In the genomic region with DNA sequence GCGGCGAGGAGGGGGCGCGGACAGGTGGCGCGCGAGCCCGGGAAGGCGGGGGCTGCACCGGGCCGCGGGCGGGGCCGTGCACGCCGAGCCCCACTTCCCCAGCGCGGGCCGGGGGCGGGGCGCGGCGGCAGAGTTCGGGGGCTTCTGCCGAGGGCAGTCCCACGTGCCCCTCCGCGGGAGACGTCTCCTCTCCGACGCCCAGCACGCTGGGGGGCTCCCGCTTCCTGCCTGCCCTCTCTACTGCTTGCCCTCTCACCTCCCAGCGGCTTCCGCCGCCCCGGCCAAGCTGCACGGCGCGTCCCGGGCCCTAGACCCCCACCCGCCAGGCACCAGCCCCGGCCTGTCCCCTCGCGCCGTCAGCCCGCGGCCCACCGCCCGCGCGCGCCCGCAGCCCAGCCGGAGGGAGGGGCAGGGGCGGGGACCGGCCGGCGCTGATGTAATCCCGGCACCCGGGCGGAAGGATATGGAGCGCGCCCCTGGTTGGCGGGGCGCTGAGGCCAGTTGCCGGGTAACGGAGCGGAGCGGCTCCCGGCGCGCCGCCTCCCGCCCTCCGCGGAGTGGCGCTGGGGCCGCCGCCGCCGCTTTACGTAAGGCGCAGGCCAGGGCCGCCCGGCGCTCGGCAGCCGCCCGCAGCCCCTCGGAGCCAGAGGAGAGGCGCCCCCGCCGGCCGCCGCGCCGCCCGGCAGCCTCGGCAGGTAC, we compare ENCODE assay signal across 8 cellular contexts. TPM values are rescaled to one million over a fixed set of nuclear protein-coding genes. Genes with fewer than 3 reads are reported as not detected.
DNase-seq lines count a peak whose midpoint lies in the region; ATAC-seq and TF ChIP-seq lines count a peak whose summit lies in the region.

A gene with protein sequence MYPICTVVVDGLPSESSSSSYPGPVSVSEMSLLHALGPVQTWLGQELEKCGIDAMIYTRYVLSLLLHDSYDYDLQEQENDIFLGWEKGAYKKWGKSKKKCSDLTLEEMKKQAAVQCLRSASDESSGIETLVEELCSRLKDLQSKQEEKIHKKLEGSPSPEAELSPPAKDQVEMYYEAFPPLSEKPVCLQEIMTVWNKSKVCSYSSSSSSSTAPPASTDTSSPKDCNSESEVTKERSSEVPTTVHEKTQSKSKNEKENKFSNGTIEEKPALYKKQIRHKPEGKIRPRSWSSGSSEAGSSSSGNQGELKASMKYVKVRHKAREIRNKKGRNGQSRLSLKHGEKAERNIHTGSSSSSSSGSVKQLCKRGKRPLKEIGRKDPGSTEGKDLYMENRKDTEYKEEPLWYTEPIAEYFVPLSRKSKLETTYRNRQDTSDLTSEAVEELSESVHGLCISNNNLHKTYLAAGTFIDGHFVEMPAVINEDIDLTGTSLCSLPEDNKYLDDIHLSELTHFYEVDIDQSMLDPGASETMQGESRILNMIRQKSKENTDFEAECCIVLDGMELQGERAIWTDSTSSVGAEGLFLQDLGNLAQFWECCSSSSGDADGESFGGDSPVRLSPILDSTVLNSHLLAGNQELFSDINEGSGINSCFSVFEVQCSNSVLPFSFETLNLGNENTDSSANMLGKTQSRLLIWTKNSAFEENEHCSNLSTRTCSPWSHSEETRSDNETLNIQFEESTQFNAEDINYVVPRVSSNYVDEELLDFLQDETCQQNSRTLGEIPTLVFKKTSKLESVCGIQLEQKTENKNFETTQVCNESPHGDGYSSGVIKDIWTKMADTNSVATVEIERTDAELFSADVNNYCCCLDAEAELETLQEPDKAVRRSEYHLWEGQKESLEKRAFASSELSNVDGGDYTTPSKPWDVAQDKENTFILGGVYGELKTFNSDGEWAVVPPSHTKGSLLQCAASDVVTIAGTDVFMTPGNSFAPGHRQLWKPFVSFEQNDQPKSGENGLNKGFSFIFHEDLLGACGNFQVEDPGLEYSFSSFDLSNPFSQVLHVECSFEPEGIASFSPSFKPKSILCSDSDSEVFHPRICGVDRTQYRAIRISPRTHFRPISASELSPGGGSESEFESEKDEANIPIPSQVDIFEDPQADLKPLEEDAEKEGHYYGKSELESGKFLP (N-terminal part only) (plus strand): TSS at position 581 of the 699 bp plus-strand sequence. CDS start 41,727 bp downstream, outside the sequence.

- H3K4me1 Mint-ChIP-seq in GM23338, result peaks cover 44% of the 10 kb centered on the region
- peaks cover 19% of the 10 kb centered on the region for H3K4me1 Mint-ChIP-seq in activated T-helper 17 cell treated with anti-CD3 and anti-CD28 coated beads, Interleukin-2, amount 50 U/mL, for 72 hours
- H3K4me1 Mint-ChIP-seq in natural killer cell treated with Interleukin-12 subunit alpha and Interleukin-12 subunit beta and Interleukin-15 and Interleukin-18, amount 100 ng/mL, for 72 hours (ENCODE audit: low read depth in 2 of 2), result peaks cover 31 to 42% of the 10 kb centered on the region in 2 donors

- H3K36me3 Mint-ChIP-seq in GM23338 (ENCODE audit: low read depth), result no peaks in the 10 kb centered on the region; the same call in 2 of the 3 replicates
- peaks cover 2% of the 10 kb centered on the region for H3K36me3 Mint-ChIP-seq in activated T-helper 17 cell treated with anti-CD3 and anti-CD28 coated beads, Interleukin-2, amount 50 U/mL, for 72 hours (ENCODE audit: low read depth)
- H3K36me3 Mint-ChIP-seq in natural killer cell treated with Interleukin-12 subunit alpha and Interleukin-12 subunit beta and Interleukin-15 and Interleukin-18, amount 100 ng/mL, for 72 hours, result no peaks in the 10 kb centered on the region

- H3K4me1 ChIP-seq in GM23338 (ENCODE audit: insufficient read depth), result peaks cover 32% of the 10 kb centered on the region

- H3K79me2 ChIP-seq in GM23338 (replicated peaks; ENCODE audit: insufficient read depth), result peaks cover 36% of the 10 kb centered on the region

- H3K27ac Mint-ChIP-seq in GM23338, result no peak within 1 kb of the TSS
- peak within 1 kb of the TSS; percentile 81 for H3K27ac Mint-ChIP-seq in activated T-helper 17 cell treated with anti-CD3 and anti-CD28 coated beads, Interleukin-2, amount 50 U/mL, for 72 hours
- peak within 1 kb of the TSS; percentile 1 to 55 for H3K27ac Mint-ChIP-seq in natural killer cell treated with Interleukin-12 subunit alpha and Interleukin-12 subunit beta and Interleukin-15 and Interleukin-18, amount 100 ng/mL, for 72 hours

- ATAC-seq in GM23338, result peak; percentile 53
- peak; percentile 81 for ATAC-seq in activated T-helper 17 cell treated with anti-CD3 and anti-CD28 coated beads, Interleukin-2, amount 50 U/mL, for 72 hours (replicated peaks)
- peak; percentile 89 to 91 for ATAC-seq in natural killer cell treated with Interleukin-12 subunit alpha and Interleukin-12 subunit beta and Interleukin-15 and Interleukin-18, amount 100 ng/mL, for 72 hours

- peaks cover 6% of the 10 kb centered on the region; the same call in 1 of the 2 replicates for H3K27me3 ChIP-seq in GM23338 (ENCODE audit: insufficient read depth)

- TF ChIP-seq CTCF in GM23338 (conservative IDR thresholded peaks at IDR 0.05; ENCODE audit: low read depth in 2 of 2) (no peak), LNCaP clone FGC (IDR thresholded peaks at IDR 0.05; ENCODE audit: control insufficient read depth, extremely low read depth, insufficient read depth) (0 out of 2 replicates have a peak, but pooled peaks have one; percentile 6), RWPE1 (conservative IDR thresholded peaks at IDR 0.05; ENCODE audit: low read depth) (no peak)

- H3F3A ChIP-seq in GM23338 (replicated peaks; ENCODE audit: low read depth), result peaks cover 21% of the 10 kb centered on the region

- H3K27ac ChIP-seq in GM23338 (ENCODE audit: low read depth) (peak within 1 kb of the TSS; percentile 95), RWPE1 (peak within 1 kb of the TSS; percentile 91)

- POLR2A ChIA-PET in RWPE1 (lab: Yijun Ruan, JAX; ENCODE audit: low non-redundant PET), result no interaction called here

- H3K4me2 ChIP-seq in GM23338, result peak within 1 kb of the TSS; percentile 99

- H3K27me3 Mint-ChIP-seq in GM23338 (ENCODE audit: insufficient read depth, low read depth, poor library complexity), result no peaks in the 10 kb centered on the region
- H3K27me3 Mint-ChIP-seq in activated T-helper 17 cell treated with anti-CD3 and anti-CD28 coated beads, Interleukin-2, amount 50 U/mL, for 72 hours, result no peaks in the 10 kb centered on the region
- H3K27me3 Mint-ChIP-seq in natural killer cell treated with Interleukin-12 subunit alpha and Interleukin-12 subunit beta and Interleukin-15 and Interleukin-18, amount 100 ng/mL, for 72 hours, result no peaks in the 10 kb centered on the region

- H2AFZ ChIP-seq in GM23338, result peak within 1 kb of the TSS; percentile 81

- CTCF ChIA-PET in RWPE1 (lab: Yijun Ruan, JAX), result no interaction called here

- no peaks in the 10 kb centered on the region for H3K9me3 Mint-ChIP-seq in GM23338
- H3K9me3 Mint-ChIP-seq in activated T-helper 17 cell treated with anti-CD3 and anti-CD28 coated beads, Interleukin-2, amount 50 U/mL, for 72 hours, result no peaks in the 10 kb centered on the region
- H3K9me3 Mint-ChIP-seq in natural killer cell treated with Interleukin-12 subunit alpha and Interleukin-12 subunit beta and Interleukin-15 and Interleukin-18, amount 100 ng/mL, for 72 hours, result no peaks in the 10 kb centered on the region

- DNase-seq in Daoy (ENCODE audit: low read depth) (peak; percentile 94), GM23338 (ENCODE audit: low spot score) (peak; percentile 95), LNCaP clone FGC (ENCODE audit: low read depth) (peak; percentile 73), RWPE1 (ENCODE audit: low spot score) (peak; percentile 89), fibroblast of peridontal ligament (ENCODE audit: extremely low read depth) (peak; percentile 89)
- DNase-seq in natural killer cell treated with Interleukin-12 subunit alpha and Interleukin-12 subunit beta and Interleukin-15 and Interleukin-18, amount 100 ng/mL, for 72 hours (ENCODE audit: low spot score), result peak; percentile 94
- peak; percentile 88 for DNase-seq in stimulated activated naive CD4-positive, alpha-beta T cell treated with Interleukin-2 at 50 U/mL for 16 hours (lab: John Stamatoyannopoulos, UW)

- peaks cover 36% of the 10 kb centered on the region for H4K20me1 ChIP-seq in GM23338 (replicated peaks; ENCODE audit: insufficient read depth)

- H3K4me3 ChIP-seq in GM23338 (peak within 1 kb of the TSS; percentile 90), LNCaP clone FGC (ENCODE audit: low read depth, low read length) (peak within 1 kb of the TSS; percentile 91)

- peak within 1 kb of the TSS; percentile 86 for H3K4me3 Mint-ChIP-seq in GM23338
- H3K4me3 Mint-ChIP-seq in activated T-helper 17 cell treated with anti-CD3 and anti-CD28 coated beads, Interleukin-2, amount 50 U/mL, for 72 hours, result peak within 1 kb of the TSS; percentile 84
- H3K4me3 Mint-ChIP-seq in natural killer cell treated with Interleukin-12 subunit alpha and Interleukin-12 subunit beta and Interleukin-15 and Interleukin-18, amount 100 ng/mL, for 72 hours, result peak within 1 kb of the TSS; percentile 88

- no peaks in the 10 kb centered on the region for H3K9me2 ChIP-seq in GM23338 (ENCODE audit: insufficient read depth)

- no peaks in the 10 kb centered on the region for H3K36me3 ChIP-seq in GM23338 (ENCODE audit: insufficient read depth)

RNA-seq across cellular contexts. Expression of the gene that starts here (rescaled TPM):
- total RNA-seq in Daoy (2014; rRNA removed; shearing (Covaris generic)), result 9.0 TPM in 2 replicates
- total RNA-seq in GM23338 (2014; rRNA removed; shearing (Covaris generic)), result 34.9 and 45.1 TPM in 2 replicates
- polyA plus RNA-seq in GM23338 (2016; fragmentation: Nextera tagmentation; extraction: Ambion mirVana), result 12.3 and 14.3 TPM in 2 replicates
- 10 to 100 TPM in 1 of 2 donors, 1 to 10 TPM in 1; 9.4 to 10.5 TPM for total RNA-seq in activated T-helper 17 cell treated with anti-CD3 and anti-CD28 coated beads, Interleukin-2, amount 50 U/mL, for 72 hours
- total RNA-seq in natural killer cell treated with Interleukin-12 subunit alpha and Interleukin-12 subunit beta and Interleukin-15 and Interleukin-18, amount 100 ng/mL, for 72 hours, result 10 to 100 TPM; 19.5 to 20.6 TPM

Comparison
In these comparisons a context has a peak if more than half of its experiments do, and no peak if none do; other contexts are left out.
1. Peak in every context shown above with its lines: DNase-seq, ATAC-seq, H3K4me3 ChIP-seq and H3K27ac ChIP-seq.